8 cellular contexts compared by ENCODE assay signal in the genomic region with DNA sequence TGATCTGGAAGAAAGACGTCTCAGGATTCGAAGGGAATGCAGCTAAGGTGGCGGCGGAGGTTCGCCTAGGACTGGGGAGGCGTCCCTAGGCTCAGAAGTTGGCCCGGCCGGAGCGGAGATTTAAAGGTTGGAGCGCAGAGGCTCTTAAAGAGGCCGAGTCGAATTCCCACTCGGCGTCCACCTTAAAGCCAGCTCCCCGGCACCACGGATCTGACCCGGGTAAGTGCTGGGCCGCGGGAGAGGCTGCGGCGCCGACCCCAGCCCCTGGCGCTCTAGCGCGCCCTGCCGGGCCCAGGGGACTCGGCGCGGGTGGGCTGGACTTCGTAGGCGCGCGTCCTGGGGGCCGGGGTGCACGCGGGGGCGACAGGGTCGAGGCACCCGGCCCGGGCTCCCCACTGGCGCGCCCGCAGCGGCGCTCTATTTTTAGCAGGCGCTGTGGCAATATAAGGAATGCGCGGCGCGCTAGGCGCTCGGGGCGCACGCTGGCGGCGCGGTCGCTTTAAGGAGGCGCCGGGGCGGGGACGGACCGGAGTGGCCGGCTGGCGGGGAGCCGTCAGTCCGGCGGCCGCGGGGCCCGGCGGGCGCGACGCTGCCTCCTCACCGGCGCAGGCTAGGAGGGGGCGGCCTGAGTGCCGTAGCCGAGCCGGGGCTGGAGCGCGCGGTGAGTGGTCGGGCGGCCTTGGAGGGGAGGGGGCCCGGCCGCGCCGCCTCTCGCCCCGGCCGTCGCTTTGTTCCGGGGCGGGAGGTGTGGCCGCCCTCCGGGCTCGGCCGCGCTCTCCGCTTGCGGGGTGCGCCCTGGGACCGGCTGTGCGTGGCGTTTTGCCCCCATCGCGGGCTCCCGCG. TPM values are rescaled to one million over a fixed set of nuclear protein-coding genes. Genes with fewer than 3 reads are reported as not detected.
DNase-seq lines count a peak whose midpoint lies in the region; ATAC-seq and TF ChIP-seq lines count a peak whose summit lies in the region.

A gene (plus strand): TSS at position 473 of the 843 bp plus-strand sequence. CDS start 24,305 bp downstream, outside the sequence.

- H3K36me3 Mint-ChIP-seq in chondrocyte (ENCODE audit: low read depth) = no peaks in the 10 kb centered on the region

- in situ Hi-C loops in gastrocnemius medialis (cut with MboI; ENCODE audit: low sequenced_read_pairs in 4 of 4) = loop anchor here in 1 of 4 donors (25.0 kb wide), 2 partner anchors 161 to 564 kb away; a partner anchor contains a TSS

- TF ChIP-seq POLR2A in gastrocnemius medialis (IDR thresholded peaks at IDR 0.05) = peak; percentile 94 to 98

- H3K27ac Mint-ChIP-seq in chondrocyte (ENCODE audit: unreplicated experiment) = peak within 1 kb of the TSS; percentile 98

- peak; percentile 57 to 76 for ATAC-seq in gastrocnemius medialis
- no peak for ATAC-seq in GM18873 (IDR thresholded peaks at IDR 0.05; ENCODE audit: low FRiP score, unreplicated experiment)
- ATAC-seq in HG03196 (IDR thresholded peaks at IDR 0.05; ENCODE audit: unreplicated experiment) = no peak

- no peaks in the 10 kb centered on the region for H3K27me3 Mint-ChIP-seq in chondrocyte (ENCODE audit: low read depth)

- no peaks in the 10 kb centered on the region for H3K27me3 ChIP-seq in gastrocnemius medialis

- H3K27ac ChIP-seq in gastrocnemius medialis = peak within 1 kb of the TSS; percentile 93 to 98 (median 97)

- DNase-seq in DMS79 treated with DMSO at 0.1 percent for 48 hours (lab: John Stamatoyannopoulos, UW) (peak; percentile 62), Kasumi-1 (lab: John Stamatoyannopoulos, UW) (peak; percentile 53 to 65), SW480 (ENCODE audit: low spot score) (peak; percentile 82), chondrocyte (ENCODE audit: low spot score) (no peak), inferior parietal cortex (ENCODE audit: extremely low spot score) (peak; percentile 65), gastrocnemius medialis (peak; percentile 73 to 88)

- H3K36me3 ChIP-seq in gastrocnemius medialis = peaks cover 0 to 3% of the 10 kb centered on the region in 2 donors

- H3K4me3 Mint-ChIP-seq in chondrocyte (ENCODE audit: unreplicated experiment) = peak within 1 kb of the TSS; percentile 99

- peak within 1 kb of the TSS; percentile 63 to 87 (median 74) for H3K4me3 ChIP-seq in gastrocnemius medialis

- peak; percentile 76 for TF ChIP-seq CTCF in chondrocyte (IDR thresholded peaks at IDR 0.05)
- peak; percentile 21 to 65 (median 51) for TF ChIP-seq CTCF in gastrocnemius medialis (IDR thresholded peaks at IDR 0.05 in 4 of 5, conservative IDR thresholded peaks at IDR 0.05 in 1 of 5)

- H3K9me3 Mint-ChIP-seq in chondrocyte (ENCODE audit: low read depth) = no peaks in the 10 kb centered on the region

- peaks cover 39 to 41% of the 10 kb centered on the region in 2 donors for H3K4me1 ChIP-seq in gastrocnemius medialis

- intact Hi-C loops in gastrocnemius medialis (cut with DNase I; ENCODE audit: low total_unique reads) = loop anchor here (1.0 to 5.0 kb wide), 3 partner anchors 17 to 161 kb away; a partner anchor contains a TSS

- peaks cover 41% of the 10 kb centered on the region for H3K4me1 Mint-ChIP-seq in chondrocyte (ENCODE audit: low read depth)

- H3K9me3 ChIP-seq in gastrocnemius medialis = no peaks in the 10 kb centered on the region

RNA-seq across cellular contexts. Expression of the gene that starts here (rescaled TPM):
- total RNA-seq in chondrocyte = 64.6 to 75.8 TPM (median 68.4 TPM) in 3 replicates
- 100 to 1,000 TPM in 1 of 4 donors, 10 to 100 TPM in 3; 45.8 to 149 (median 57.7) TPM for total RNA-seq in gastrocnemius medialis

Comparison
In these comparisons a context has a peak if more than half of its experiments do, and no peak if none do; other contexts are left out.
1. ATAC-seq: peak in gastrocnemius medialis (2 of 2); none in GM18873 (single experiment) and HG03196 (single experiment).